29 cellular contexts compared by ENCODE assay signal in genomic region chr7:90648107-90648506, GRCh38. TPM values are rescaled to one million over a fixed set of nuclear protein-coding genes. Genes with fewer than 3 reads are reported as not detected.
DNase-seq lines count a peak whose midpoint lies in the region; ATAC-seq, FAIRE-seq and TF ChIP-seq lines count a peak whose summit lies in the region.
"Had no signal": no experiment of that assay in that cellular context is flagged by ENCODE, and none has a peak within 500 bp of the region (broad histone marks: within the 10 kb centered on the region; RNA-seq: fewer than 3 reads in every experiment).

No MANE protein-coding gene starts in this region.

- H3K36me3 ChIP-seq in kidney (ENCODE audit: control insufficient read depth in 1 of 2, insufficient read depth in 2 of 2, low read length in 2 of 2), result no peaks in the 10 kb centered on the region

- no peaks in the 10 kb centered on the region for H3K4me1 ChIP-seq in kidney (ENCODE audit: control insufficient read depth in 1 of 2, insufficient read depth in 1 of 2, low read depth in 1 of 2, low read length in 2 of 2)

- peak; percentile 35 for DNase-seq in AG10803 (ENCODE audit: low read depth)
- peak; percentile 48 for DNase-seq in amniotic epithelial cell (ENCODE audit: low read depth)
- peak; percentile 24 to 30 for DNase-seq in foreskin fibroblast
- no peak for DNase-seq in stimulated activated effector memory CD8-positive, alpha-beta T cell treated with anti-CD3 and anti-CD28 coated beads, Interleukin-12 subunit alpha, Interleukin-12 subunit beta, amount 100 ng/mL, for 72 hours (ENCODE audit: low spot score in 2 of 2)
- DNase-seq in kidney, result no peak
- DNase-seq: ACHN; AML-193; C1 segment of cervical spinal cord; CD8-positive, alpha-beta T cell; DND-41; H7; Kasumi-1; NCI-H1048; NCI-H1417 treated with DMSO at 0.1 percent for 48 hours; NCI-H2029; NCI-H226; NCI-H510A treated with DMSO at 0.1 percent for 48 hours; NCI-H748 treated with DMSO at 0.1 percent for 48 hours; PC-9; SHP77 treated with DMSO at 0.1 percent for 48 hours; T-cell had no signal

- no peak for TF ChIP-seq CTCF in AG10803 (conservative IDR thresholded peaks at IDR 0.05; ENCODE audit: low read length)
- TF ChIP-seq CTCF in foreskin fibroblast (IDR thresholded peaks at IDR 0.05; ENCODE audit: low read depth, low read length), result no peak
- TF ChIP-seq CTCF in kidney (IDR thresholded peaks at IDR 0.05; ENCODE audit: borderline replicate concordance, extremely low read depth, insufficient read depth), result no peak

- no peak overlapping the region for H3K27ac Mint-ChIP-seq in stimulated activated effector memory CD8-positive, alpha-beta T cell treated with anti-CD3 and anti-CD28 coated beads, Interleukin-12 subunit alpha, Interleukin-12 subunit beta, amount 100 ng/mL, for 72 hours
- H3K27ac Mint-ChIP-seq: CD8-positive, alpha-beta T cell; T-cell had no signal

- no peak for FAIRE-seq in kidney (lab: Jason Lieb, UNC)
- FAIRE-seq: GM12892, GM18507 had no signal

- peaks cover 9% of the 10 kb centered on the region for H3K9me3 Mint-ChIP-seq in stimulated activated effector memory CD8-positive, alpha-beta T cell treated with anti-CD3 and anti-CD28 coated beads, Interleukin-12 subunit alpha, Interleukin-12 subunit beta, amount 100 ng/mL, for 72 hours
- H3K9me3 Mint-ChIP-seq: CD8-positive, alpha-beta T cell had no signal

- intact Hi-C loops in kidney (cut with DNase I), result no loop called here

- no peaks in the 10 kb centered on the region for H3K9me3 ChIP-seq in kidney (ENCODE audit: control insufficient read depth in 1 of 2, low read length in 2 of 2)

- H3K4me1 Mint-ChIP-seq in stimulated activated effector memory CD8-positive, alpha-beta T cell treated with anti-CD3 and anti-CD28 coated beads, Interleukin-12 subunit alpha, Interleukin-12 subunit beta, amount 100 ng/mL, for 72 hours, result no peaks in the 10 kb centered on the region
- H3K4me1 Mint-ChIP-seq: T-cell had no signal

- H3K4me3 ChIP-seq in AG10803 (ENCODE audit: low read length) (no peak overlapping the region), foreskin fibroblast (ENCODE audit: low read depth in 1 of 2, low read length in 2 of 2) (no peak overlapping the region), kidney (ENCODE audit: low read length in 2 of 2) (no peak overlapping the region)
- H3K4me3 ChIP-seq: PC-9 had no signal

- no peak overlapping the region for H3K4me3 Mint-ChIP-seq in stimulated activated effector memory CD8-positive, alpha-beta T cell treated with anti-CD3 and anti-CD28 coated beads, Interleukin-12 subunit alpha, Interleukin-12 subunit beta, amount 100 ng/mL, for 72 hours
- H3K4me3 Mint-ChIP-seq: CD8-positive, alpha-beta T cell; T-cell had no signal

- H3K36me3 Mint-ChIP-seq in stimulated activated effector memory CD8-positive, alpha-beta T cell treated with anti-CD3 and anti-CD28 coated beads, Interleukin-12 subunit alpha, Interleukin-12 subunit beta, amount 100 ng/mL, for 72 hours, result no peaks in the 10 kb centered on the region
- H3K36me3 Mint-ChIP-seq: CD8-positive, alpha-beta T cell; T-cell had no signal

- ATAC-seq in HG03097 (IDR thresholded peaks at IDR 0.05; ENCODE audit: low FRiP score, unreplicated experiment) (peak; percentile 46), GM21576 (IDR thresholded peaks at IDR 0.05; ENCODE audit: unreplicated experiment) (no peak), esophagus mucosa (no peak)
- ATAC-seq in stimulated activated effector memory CD8-positive, alpha-beta T cell treated with anti-CD3 and anti-CD28 coated beads, Interleukin-12 subunit alpha, Interleukin-12 subunit beta, amount 100 ng/mL, for 72 hours, result no peak
- ATAC-seq: CD8-positive, alpha-beta T cell; SK-N-SH treated with all-trans-retinoic acid at 6 μM for 48 hours; T-cell had no signal

- no peak overlapping the region for H3K9ac ChIP-seq in kidney (ENCODE audit: low read length in 2 of 2)

- no peak overlapping the region for H3K27ac ChIP-seq in kidney (ENCODE audit: low read depth in 2 of 2, low read length in 2 of 2)
- H3K27ac ChIP-seq: 22Rv1, PC-9, RWPE1 had no signal

RNA-seq across cellular contexts. Expression of gene CDK14, which starts 52.0 kb away (rescaled TPM):
- total RNA-seq in kidney (33.9 TPM), esophagus mucosa (1.1 TPM)
- polyA plus RNA-seq in kidney (ENCODE audit: insufficient read depth, low read depth, low replicate concordance), result 11.9 TPM

Comparison
In these comparisons a context has a peak if more than half of its experiments do, and no peak if none do; other contexts are left out.
1. DNase-seq: peak in AG10803 (single experiment), amniotic epithelial cell (single experiment) and foreskin fibroblast (2 of 2); none in stimulated activated effector memory CD8-positive, alpha-beta T cell treated with anti-CD3 and anti-CD28 coated beads, Interleukin-12 subunit alpha, Interleukin-12 subunit beta, amount 100 ng/mL, for 72 hours (0 of 2) and kidney (single experiment).
2. RNA of gene CDK14, which starts 52.0 kb away (total RNA-seq): 33.9 TPM in kidney (single experiment); 1.1 TPM in esophagus mucosa (single experiment); every median in the first group is over 10 times any median in the second.